Comparison of ENCODE assay signal across 9 cellular contexts in genomic region chr2:47521666-47522285, GRCh38. TPM values are rescaled to one million over a fixed set of nuclear protein-coding genes. Genes with fewer than 3 reads are reported as not detected.
DNase-seq lines count a peak whose midpoint lies in the region; ATAC-seq and TF ChIP-seq lines count a peak whose summit lies in the region.
"Had no signal": no experiment of that assay in that cellular context is flagged by ENCODE, and none has a peak within 500 bp of the region (broad histone marks: within the 10 kb centered on the region; RNA-seq: fewer than 3 reads in every experiment).

No MANE protein-coding gene starts in this region.

- no peak overlapping the region for H2BK120ac ChIP-seq in mesenchymal stem cell (ENCODE audit: low read depth, low read length)

- H3K14ac ChIP-seq in mesenchymal stem cell (ENCODE audit: low read length in 2 of 2) = no peak overlapping the region

- peak overlapping the region in 1 of 2 experiments; percentile 43 for H3K18ac ChIP-seq in mesenchymal stem cell (ENCODE audit: low read depth in 1 of 2, low read length in 2 of 2)

- WGBS in mesenchymal stem cell = 96% methylated on average over 22 of the region's 22 CpGs

- H2BK5ac ChIP-seq in mesenchymal stem cell (ENCODE audit: low read depth, low read length, poor library complexity, severe bottlenecking) = no peak overlapping the region

- no peak overlapping the region for H2BK12ac ChIP-seq in mesenchymal stem cell (ENCODE audit: low read length in 2 of 2)

- H3K9ac ChIP-seq in mesenchymal stem cell (ENCODE audit: low read length) = peak overlapping the region; percentile 35

- H3K36me3 ChIP-seq in mesenchymal stem cell (ENCODE audit: control insufficient read depth in 1 of 2, insufficient read depth in 2 of 2, low read depth in 1 of 2, low read length in 2 of 2) = no peaks in the 10 kb centered on the region

- no peak overlapping the region for H4K91ac ChIP-seq in mesenchymal stem cell (ENCODE audit: low read length)

- H3K23ac ChIP-seq in mesenchymal stem cell (ENCODE audit: low read length in 2 of 2) = no peak overlapping the region

- H3K36me3 Mint-ChIP-seq in activated T-cell treated with anti-CD3 and anti-CD28 coated beads, Interleukin-2, amount 50 U/mL, for 72 hours (ENCODE audit: insufficient read depth in 2 of 2) = no peaks in the 10 kb centered on the region

- ATAC-seq in activated T-cell treated with anti-CD3 and anti-CD28 coated beads, Interleukin-2, amount 50 U/mL, for 72 hours (replicated peaks in 1 of 2) = no peak
- ATAC-seq in activated CD4-positive, CD25-positive, alpha-beta regulatory T cell treated with anti-CD3 and anti-CD28 coated beads, Interleukin-2, amount 50 U/mL, for 24 hours = no peak

- no peaks in the 10 kb centered on the region for H3K9me3 ChIP-seq in mesenchymal stem cell (ENCODE audit: control insufficient read depth, low read length)

- H3K4me3 ChIP-seq in AG04449 (ENCODE audit: low read depth, low read length) = peak overlapping the region; percentile 58
- H3K4me3 ChIP-seq in mesenchymal stem cell (ENCODE audit: insufficient read depth in 1 of 2, low read depth in 1 of 2, low read length in 2 of 2) = peak overlapping the region; percentile 18 to 75

- intact Hi-C loops in head of caudate nucleus (cut with DNase I) = loop anchor here (10.0 kb wide), 1 partner anchor 243 kb away; no protein-coding TSS in a partner anchor

- peaks cover 22% of the 10 kb centered on the region for H3K4me1 Mint-ChIP-seq in activated T-cell treated with anti-CD3 and anti-CD28 coated beads, Interleukin-2, amount 50 U/mL, for 72 hours (ENCODE audit: low read depth)

- peaks cover 5% of the 10 kb centered on the region for H3K4me1 ChIP-seq in mesenchymal stem cell (ENCODE audit: control insufficient read depth, insufficient read depth, low read depth, low read length)

- no peak overlapping the region for H3K27ac ChIP-seq in mesenchymal stem cell (ENCODE audit: low read length, poor library complexity, severe bottlenecking)

- H3K27me3 Mint-ChIP-seq in activated T-cell treated with anti-CD3 and anti-CD28 coated beads, Interleukin-2, amount 50 U/mL, for 72 hours (ENCODE audit: low read depth) = no peaks in the 10 kb centered on the region

- H3K4ac ChIP-seq in mesenchymal stem cell (ENCODE audit: low read depth in 1 of 2, low read length in 2 of 2) = no peak overlapping the region

- no peaks in the 10 kb centered on the region for H3K9me3 Mint-ChIP-seq in activated T-cell treated with anti-CD3 and anti-CD28 coated beads, Interleukin-2, amount 50 U/mL, for 72 hours

- H3K27me3 ChIP-seq in mesenchymal stem cell (ENCODE audit: control insufficient read depth in 1 of 2, insufficient read depth in 1 of 2, low read length in 2 of 2) = peaks cover 0 to 62% of the 10 kb centered on the region in 2 experiments

- no peak overlapping the region for H3K27ac Mint-ChIP-seq in activated T-cell treated with anti-CD3 and anti-CD28 coated beads, Interleukin-2, amount 50 U/mL, for 72 hours

- H2AK5ac ChIP-seq in mesenchymal stem cell (ENCODE audit: low read length, severe bottlenecking) = no peak overlapping the region

- no peaks in the 10 kb centered on the region for H3K79me1 ChIP-seq in mesenchymal stem cell (replicated peaks; ENCODE audit: low read length, poor library complexity, severe bottlenecking)

- no peak overlapping the region for H2BK15ac ChIP-seq in mesenchymal stem cell (ENCODE audit: low read depth, poor library complexity, severe bottlenecking)

- no peak for DNase-seq in AG04449 (ENCODE audit: low read depth, low spot score)
- DNase-seq in GM13977 (ENCODE audit: low spot score) = peak; percentile 39
- no peak for DNase-seq in activated T-cell treated with anti-CD3 and anti-CD28 coated beads, Interleukin-2, amount 50 U/mL, for 72 hours
- DNase-seq in mesenchymal stem cell = no peak
- no peak for DNase-seq in SHP77 (lab: John Stamatoyannopoulos, UW)
- DNase-seq in NCI-H2227 treated with DMSO at 0.1 percent for 48 hours (lab: John Stamatoyannopoulos, UW) = no peak
- no peak for DNase-seq in head of caudate nucleus

- H4K8ac ChIP-seq in mesenchymal stem cell (ENCODE audit: low read length) = no peak overlapping the region

- TF ChIP-seq CTCF in AG04449 (IDR thresholded peaks at IDR 0.05; ENCODE audit: insufficient read depth, low read length, missing control alignments) = no peak
- TF ChIP-seq CTCF in GM13977 (IDR thresholded peaks at IDR 0.05; ENCODE audit: extremely low read depth, insufficient read depth, missing control alignments) = no peak

- H2AFZ ChIP-seq in mesenchymal stem cell (ENCODE audit: low read depth, low read length) = no peak overlapping the region

- H3K4me3 Mint-ChIP-seq in activated T-cell treated with anti-CD3 and anti-CD28 coated beads, Interleukin-2, amount 50 U/mL, for 72 hours = peak overlapping the region; percentile 92 to 93

- in situ Hi-C loops in GM13977 (cut with MboI; ENCODE audit: low pct_unique_long_range_greater_than_20kb, low sequenced_read_pairs, unreplicated experiment) = no loop called here

- POLR2A ChIA-PET in AG04449 (lab: Yijun Ruan, JAX) = no interaction called here

- no peak overlapping the region for H3K4me2 ChIP-seq in mesenchymal stem cell (ENCODE audit: low read length, poor library complexity, severe bottlenecking)

- CTCF ChIA-PET in AG04449 (lab: Yijun Ruan, JAX) = no interaction called here

RNA-seq across cellular contexts. Expression of gene KCNK12, which starts 49.0 kb away (rescaled TPM):
- total RNA-seq in activated T-cell treated with anti-CD3 and anti-CD28 coated beads, Interleukin-2, amount 50 U/mL, for 72 hours = under 1 TPM; 0.38 to 0.51 TPM
- polyA plus RNA-seq in mesenchymal stem cell (2013, experiment 1 of 2) = 1.7 TPM
- 1.9 TPM for polyA plus RNA-seq in mesenchymal stem cell (2013, experiment 2 of 2)
- total RNA-seq: myocyte had no signal
